18 cellular contexts compared by ENCODE assay signal in the genomic region with DNA sequence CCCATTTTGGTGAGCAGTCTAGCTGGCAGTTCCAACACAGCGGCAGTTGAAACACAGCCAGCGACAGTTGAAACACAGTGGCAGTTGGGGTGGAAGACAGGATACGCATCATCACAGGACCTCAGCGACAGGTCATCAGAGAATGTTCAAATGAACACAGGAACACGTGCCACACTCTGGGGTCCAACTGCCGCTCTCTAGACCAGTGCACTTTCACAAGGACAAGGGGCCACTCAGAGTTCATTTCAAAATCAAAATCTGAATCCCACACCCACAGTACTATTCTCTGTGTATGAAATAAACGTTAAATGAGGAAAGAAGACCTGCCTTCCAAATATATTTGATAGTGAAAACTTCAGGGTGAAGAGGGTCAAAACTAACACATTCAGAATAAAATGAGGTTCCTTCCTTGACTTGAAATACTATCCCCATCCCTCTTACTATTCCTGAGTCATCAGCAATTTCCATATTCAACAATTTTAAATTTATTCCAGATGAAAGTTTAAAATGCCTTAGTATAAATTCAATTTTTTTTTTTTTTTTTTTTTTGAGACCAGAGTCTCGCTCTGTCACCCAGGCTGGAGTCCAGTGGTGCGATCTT. TPM values are rescaled to one million over a fixed set of nuclear protein-coding genes. Genes with fewer than 3 reads are reported as not detected.
DNase-seq lines count a peak whose midpoint lies in the region; ATAC-seq and TF ChIP-seq lines count a peak whose summit lies in the region.
"Had no signal": no experiment of that assay in that cellular context is flagged by ENCODE, and none has a peak within 500 bp of the region (broad histone marks: within the 10 kb centered on the region; RNA-seq: fewer than 3 reads in every experiment).

No MANE protein-coding gene starts in this region.

- no peaks in the 10 kb centered on the region for H3K79me1 ChIP-seq in mesenchymal stem cell (replicated peaks; ENCODE audit: low read length, poor library complexity, severe bottlenecking)

- DNase-seq in DMS 273 treated with DMSO at 0.1 percent for 48 hours (lab: John Stamatoyannopoulos, UW) = peak; percentile 37
- DNase-seq in LHCN-M2 (ENCODE audit: low read depth) = peak; percentile 27
- no peak for DNase-seq in Panc1 (ENCODE audit: low read depth, low spot score)
- DNase-seq in fibroblast of lung (ENCODE audit: low read depth in 2 of 2) = no peak
- DNase-seq in G401 (ENCODE audit: low spot score) = no peak
- DNase-seq in mesenchymal stem cell = no peak
- DNase-seq: activated CD4-positive, alpha-beta T cell treated with anti-CD3 and anti-CD28 coated beads, Interleukin-2, amount 50 U/mL, for 48 hours; activated T-cell treated with anti-CD3 and anti-CD28 coated beads, Interleukin-2, amount 50 U/mL, for 4 hours; foreskin keratinocyte; hypothalamus; kidney; NCI-H2107; stimulated activated CD8-positive, alpha-beta memory T cell treated with anti-CD3 and anti-CD28 coated beads, Interleukin-4, amount 100 ng/mL, for 48 hours had no signal

- POLR2A ChIA-PET in Panc1 (lab: Charles Lee) = no interaction called here

- in situ Hi-C loops in Panc1 (cut with HindIII; ENCODE audit: low pct_unique_long_range_greater_than_20kb, low sequenced_read_pairs) (no loop called here), G401 (cut with HindIII; ENCODE audit: low sequenced_read_pairs) (no loop called here)

- H2BK5ac ChIP-seq in mesenchymal stem cell (ENCODE audit: low read depth, low read length, poor library complexity, severe bottlenecking) = no peak overlapping the region

- H2BK120ac ChIP-seq in mesenchymal stem cell (ENCODE audit: low read depth, low read length) = no peak overlapping the region

- H3K18ac ChIP-seq in mesenchymal stem cell (ENCODE audit: low read depth in 1 of 2, low read length in 2 of 2) = no peak overlapping the region

- H3K27ac ChIP-seq in Panc1 (ENCODE audit: low read length) = peak overlapping the region; percentile 48; the same call in 1 of the 2 replicates
- peak overlapping the region; percentile 27 for H3K27ac ChIP-seq in fibroblast of lung (ENCODE audit: insufficient read depth, low read length)
- no peak overlapping the region for H3K27ac ChIP-seq in mesenchymal stem cell (ENCODE audit: low read length, poor library complexity, severe bottlenecking)
- H3K27ac ChIP-seq: foreskin keratinocyte, skin epidermis, suprapubic skin, VCaP had no signal

- intact Hi-C loops in Panc1 (cut with micrococcal nuclease; ENCODE audit: unreplicated experiment) = no loop called here

- TF ChIP-seq CTCF in Panc1 (IDR thresholded peaks at IDR 0.05) (no peak), fibroblast of lung (conservative IDR thresholded peaks at IDR 0.05 in 1 of 2, IDR thresholded peaks at IDR 0.05 in 1 of 2; ENCODE audit: low read depth in 1 of 2, low read length in 2 of 2) (no peak)

- H3K4me3 ChIP-seq in Panc1 (ENCODE audit: low read depth in 2 of 2, low read length in 2 of 2) = no peak overlapping the region
- no peak overlapping the region for H3K4me3 ChIP-seq in fibroblast of lung (replicated peaks in 1 of 4; ENCODE audit: control extremely low read depth in 1 of 4, insufficient read depth in 1 of 4, low read depth in 3 of 4, low read length in 4 of 4)
- no peak overlapping the region for H3K4me3 ChIP-seq in mesenchymal stem cell (ENCODE audit: insufficient read depth in 1 of 2, low read depth in 1 of 2, low read length in 2 of 2)
- H3K4me3 ChIP-seq: skin epidermis, suprapubic skin had no signal

- H3K4me1 ChIP-seq in Panc1 (ENCODE audit: control insufficient read depth, insufficient read depth, low read length) (peaks cover 2% of the 10 kb centered on the region; the same call in 1 of the 2 replicates), fibroblast of lung (ENCODE audit: control insufficient read depth, extremely low read depth, insufficient read depth, low read length) (peaks cover 2% of the 10 kb centered on the region), mesenchymal stem cell (ENCODE audit: control insufficient read depth, insufficient read depth, low read depth, low read length) (peaks cover 4% of the 10 kb centered on the region)
- H3K4me1 ChIP-seq: foreskin keratinocyte, suprapubic skin had no signal

- 71% methylated on average over 7 of the region's 9 CpGs for WGBS in mesenchymal stem cell

- 0 out of 2 replicates have a peak, but pooled peaks have one; percentile 23 for ATAC-seq in Panc1
- no peak for ATAC-seq in GM21423 (IDR thresholded peaks at IDR 0.05; ENCODE audit: unreplicated experiment)
- ATAC-seq in HG03025 (IDR thresholded peaks at IDR 0.05; ENCODE audit: low FRiP score, unreplicated experiment) = no peak
- ATAC-seq: activated T-cell treated with anti-CD3 and anti-CD28 coated beads, Interleukin-2, amount 50 U/mL, for 4 hours; foreskin keratinocyte had no signal

- H3K9ac ChIP-seq in fibroblast of lung (ENCODE audit: insufficient read depth, low read length) (no peak overlapping the region), mesenchymal stem cell (ENCODE audit: low read length) (no peak overlapping the region)

- no peak overlapping the region for H4K91ac ChIP-seq in mesenchymal stem cell (ENCODE audit: low read length)

- no peak overlapping the region for H4K8ac ChIP-seq in mesenchymal stem cell (ENCODE audit: low read length)

- no peak overlapping the region for H3K14ac ChIP-seq in mesenchymal stem cell (ENCODE audit: low read length in 2 of 2)

- H3K4ac ChIP-seq in mesenchymal stem cell (ENCODE audit: low read depth in 1 of 2, low read length in 2 of 2) = no peak overlapping the region

- no peaks in the 10 kb centered on the region for H3K79me2 ChIP-seq in fibroblast of lung (ENCODE audit: control insufficient read depth, insufficient read depth, low read length)

- no peak overlapping the region for H3K23ac ChIP-seq in mesenchymal stem cell (ENCODE audit: low read length in 2 of 2)

- no peak overlapping the region for H2AK5ac ChIP-seq in mesenchymal stem cell (ENCODE audit: low read length, severe bottlenecking)

- H2BK15ac ChIP-seq in mesenchymal stem cell (ENCODE audit: low read depth, poor library complexity, severe bottlenecking) = no peak overlapping the region

- CTCF ChIA-PET in Panc1 (lab: Charles Lee) = no interaction called here

- peak overlapping the region; percentile 64 for H2AFZ ChIP-seq in fibroblast of lung (ENCODE audit: low read length)
- H2AFZ ChIP-seq in mesenchymal stem cell (ENCODE audit: low read depth, low read length) = no peak overlapping the region

- peak overlapping the region; percentile 25 for H3K4me2 ChIP-seq in fibroblast of lung (ENCODE audit: extremely low read depth, insufficient read depth, low read length)
- H3K4me2 ChIP-seq in mesenchymal stem cell (ENCODE audit: low read length, poor library complexity, severe bottlenecking) = no peak overlapping the region

- H3K9me3 ChIP-seq in Panc1 (ENCODE audit: control insufficient read depth, insufficient read depth, low read depth, low read length) (no peaks in the 10 kb centered on the region), fibroblast of lung (ENCODE audit: control insufficient read depth, insufficient read depth, low read depth, low read length) (no peaks in the 10 kb centered on the region), mesenchymal stem cell (ENCODE audit: control insufficient read depth, low read length) (no peaks in the 10 kb centered on the region)
- H3K9me3 ChIP-seq: suprapubic skin had no signal

- H4K20me1 ChIP-seq in fibroblast of lung (ENCODE audit: control insufficient read depth, extremely low read depth, insufficient read depth, low read length) = no peaks in the 10 kb centered on the region

- H3K27me3 ChIP-seq in Panc1 (ENCODE audit: control insufficient read depth, insufficient read depth, low read length) (no peaks in the 10 kb centered on the region; the same call in 1 of the 2 replicates), fibroblast of lung (ENCODE audit: control insufficient read depth, insufficient read depth, low read length) (no peaks in the 10 kb centered on the region), mesenchymal stem cell (ENCODE audit: control insufficient read depth in 1 of 2, insufficient read depth in 1 of 2, low read length in 2 of 2) (peaks cover 12 to 14% of the 10 kb centered on the region in 2 experiments)

- no peaks in the 10 kb centered on the region for H3K36me3 ChIP-seq in Panc1 (ENCODE audit: control insufficient read depth, insufficient read depth, low read length)
- H3K36me3 ChIP-seq in fibroblast of lung (ENCODE audit: control insufficient read depth, insufficient read depth, low read length) = no peaks in the 10 kb centered on the region
- H3K36me3 ChIP-seq in mesenchymal stem cell (ENCODE audit: control insufficient read depth in 1 of 2, insufficient read depth in 2 of 2, low read depth in 1 of 2, low read length in 2 of 2) = no peaks in the 10 kb centered on the region
- H3K36me3 ChIP-seq: suprapubic skin had no signal

- no peak overlapping the region for H2BK12ac ChIP-seq in mesenchymal stem cell (ENCODE audit: low read length in 2 of 2)

- no TSS peak for BruUV-seq in Panc1 (replicated peaks; lab: Mats Ljungman, UMichigan)

RNA-seq across cellular contexts. Expression of gene SIMC1, which starts 53.0 kb away (rescaled TPM):
- total RNA-seq in LHCN-M2 (2014; rRNA removed) = 15.2 and 15.9 TPM in 2 replicates
- 8.4 TPM for polyA plus RNA-seq in LHCN-M2 (2012)
- total RNA-seq in Panc1 (2021; ENCODE audit: unreplicated experiment) = 19.2 TPM
- 12.5 TPM for polyA plus RNA-seq in Panc1 (2012; ENCODE audit: insufficient read length)
- total RNA-seq in fibroblast of lung = 4.4 and 4.6 TPM in 2 replicates
- 7.9 and 10.1 TPM in 2 replicates for polyA plus RNA-seq in fibroblast of lung
- 6.9 and 8.8 TPM in 2 replicates for polyA plus RNA-seq in fibroblast of lung (2012)
- polyA minus RNA-seq in fibroblast of lung (ENCODE audit: low replicate concordance) = 10.6 and 21.7 TPM in 2 replicates
- 8.4 and 11.8 TPM in 2 replicates for total RNA-seq in G401 (2014; rRNA removed; shearing (Covaris generic))
- 13.6 TPM for polyA plus RNA-seq in mesenchymal stem cell (2013, experiment 1 of 2)
- 13.9 TPM for polyA plus RNA-seq in mesenchymal stem cell (2013, experiment 2 of 2)

Comparison
In these comparisons a context has a peak if more than half of its experiments do, and no peak if none do; other contexts are left out.
1. DNase-seq: peak in DMS 273 treated with DMSO at 0.1 percent for 48 hours (single experiment) and LHCN-M2 (single experiment); none in Panc1 (single experiment), fibroblast of lung (0 of 2), G401 (single experiment) and mesenchymal stem cell (single experiment).